Comparison of ENCODE assay signal across 9 cellular contexts in the genomic region with DNA sequence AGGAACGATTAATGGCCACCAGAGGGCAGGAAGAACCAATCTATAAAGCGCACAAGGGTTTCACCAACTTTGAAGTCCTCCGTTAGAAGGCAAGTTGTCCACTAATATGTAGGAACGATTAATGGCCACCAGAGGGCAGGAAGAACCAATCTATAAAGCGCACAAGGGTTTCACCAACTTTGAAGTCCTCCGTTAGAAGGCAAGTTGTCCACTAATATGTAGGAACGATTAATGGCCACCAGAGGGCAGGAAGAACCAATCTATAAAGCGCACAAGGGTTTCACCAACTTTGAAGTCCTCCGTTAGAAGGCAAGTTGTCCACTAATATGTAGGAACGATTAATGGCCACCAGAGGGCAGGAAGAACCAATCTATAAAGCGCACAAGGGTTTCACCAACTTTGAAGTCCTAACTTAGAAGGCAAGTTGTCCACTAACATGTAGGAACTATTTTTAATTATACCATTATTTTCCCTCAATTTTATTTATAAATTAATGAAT. TPM values are rescaled to one million over a fixed set of nuclear protein-coding genes. Genes with fewer than 3 reads are reported as not detected.
DNase-seq lines count a peak whose midpoint lies in the region; TF ChIP-seq lines count a peak whose summit lies in the region.
"Not testable (repeated sequence)": the region's sequence is repeated elsewhere in the genome, so short reads cannot be mapped to it uniquely, and the experiment has no call there.
"Had no signal": no experiment of that assay in that cellular context is flagged by ENCODE, and none has a peak within 500 bp of the region (broad histone marks: within the 10 kb centered on the region; RNA-seq: fewer than 3 reads in every experiment).

No MANE protein-coding gene starts in this region.

- H3K4me3 ChIP-seq in OCI-LY3 (ENCODE audit: low read length); choroid plexus epithelial cell (ENCODE audit: low read depth, low read length); fibroblast of villous mesenchyme (ENCODE audit: low read depth, low read length); mesendoderm (ENCODE audit: low read length); testis: not testable (repeated sequence)

- DNase-seq in DMS 273 (lab: John Stamatoyannopoulos, UW; ENCODE audit: unreplicated experiment) (peak; percentile 2), KBM-7 (peak; percentile 8), choroid plexus epithelial cell (ENCODE audit: low read depth) (peak; percentile 61), fibroblast of villous mesenchyme (ENCODE audit: low read depth) (peak; percentile 44), mesendoderm (peak; percentile 40)
- DNase-seq in testis: not testable (repeated sequence)

- H2BK120ac ChIP-seq in mesendoderm (ENCODE audit: low read depth, low read length): not testable (repeated sequence)

- TF ChIP-seq CTCF in OCI-LY3 (IDR thresholded peaks at IDR 0.05; ENCODE audit: low read depth, low read length) (peak; percentile 56), VCaP (conservative IDR thresholded peaks at IDR 0.05) (peak; percentile 70), testis (IDR thresholded peaks at IDR 0.05) (peak; percentile 14 to 86 (median 18))
- not testable (repeated sequence) for TF ChIP-seq CTCF in choroid plexus epithelial cell (conservative IDR thresholded peaks at IDR 0.05; ENCODE audit: low read depth, low read length); fibroblast of villous mesenchyme (IDR thresholded peaks at IDR 0.05; ENCODE audit: insufficient read depth, low read depth, low read length)

- not testable (repeated sequence) for H2BK15ac ChIP-seq in mesendoderm (replicated peaks; ENCODE audit: low read depth)

- not testable (repeated sequence) for H4K8ac ChIP-seq in mesendoderm (ENCODE audit: low read depth, low read length)

- in situ Hi-C loops in KBM-7 (cut with MboI; ENCODE audit: low pct_unique_long_range_greater_than_20kb, low sequenced_read_pairs): not testable (repeated sequence)

- H2AK5ac ChIP-seq in mesendoderm (ENCODE audit: low read length): not testable (repeated sequence)

- WGBS in mesendoderm (ENCODE audit: extremely low coverage, insufficient coverage, low lambda C conversion rate): no CpG with 5 or more reads among the region's 11 CpGs
- WGBS in testis, 2 donors: 4 to 8% methylated on average over 2 to 3 of the region's 11 CpGs

- not testable (repeated sequence) for H3K27ac ChIP-seq in OCI-LY3 (ENCODE audit: low read length); VCaP; mesendoderm (ENCODE audit: low read depth, low read length); testis

- H3K18ac ChIP-seq in mesendoderm (ENCODE audit: low read length): not testable (repeated sequence)

- not testable (repeated sequence) for H2AFZ ChIP-seq in OCI-LY3 (ENCODE audit: low read depth, low read length)

- intact Hi-C loops in testis (cut with DNase I; ENCODE audit: low total_unique reads): not testable (repeated sequence)

- not testable (repeated sequence) for H3K27me3 ChIP-seq in OCI-LY3 (ENCODE audit: low read depth, low read length); mesendoderm (ENCODE audit: insufficient read depth, low read length, poor library complexity); testis

- not testable (repeated sequence) for H3K79me1 ChIP-seq in mesendoderm (ENCODE audit: low read length)

- peak overlapping the region; percentile 17 for H3K4me2 ChIP-seq in OCI-LY3 (ENCODE audit: low read length)
- not testable (repeated sequence) for H3K4me2 ChIP-seq in mesendoderm (ENCODE audit: low read length)

- H3K4ac ChIP-seq in mesendoderm (ENCODE audit: low read depth, low read length): not testable (repeated sequence)

- not testable (repeated sequence) for H2BK5ac ChIP-seq in mesendoderm (ENCODE audit: low read length)

- not testable (repeated sequence) for H3K79me2 ChIP-seq in OCI-LY3 (ENCODE audit: low read length); mesendoderm (ENCODE audit: control insufficient read depth, insufficient read depth, low read length)

- not testable (repeated sequence) for H4K20me1 ChIP-seq in OCI-LY3 (ENCODE audit: insufficient read depth, low read length)

- not testable (repeated sequence) for H3K36me3 ChIP-seq in OCI-LY3 (replicated peaks; ENCODE audit: low read depth, low read length); mesendoderm (ENCODE audit: control insufficient read depth, insufficient read depth, low read length); testis (ENCODE audit: low read depth, missing control alignments)

- not testable (repeated sequence) for H4K5ac ChIP-seq in mesendoderm (ENCODE audit: low read length)

- peaks cover 15% of the 10 kb centered on the region for H3K4me1 ChIP-seq in OCI-LY3 (ENCODE audit: low read length)
- not testable (repeated sequence) for H3K4me1 ChIP-seq in mesendoderm (ENCODE audit: control insufficient read depth, low read depth, low read length); testis

- TF ChIP-seq POLR2A in testis (IDR thresholded peaks at IDR 0.05): not testable (repeated sequence)

- not testable (repeated sequence) for H3K56ac ChIP-seq in mesendoderm (ENCODE audit: low read length)

- not testable (repeated sequence) for H3K9ac ChIP-seq in OCI-LY3 (ENCODE audit: low read length); mesendoderm (ENCODE audit: low read length)

- not testable (repeated sequence) for H3K9me3 ChIP-seq in OCI-LY3 (ENCODE audit: insufficient read depth, low read length); testis

- not testable (repeated sequence) for H3K23ac ChIP-seq in mesendoderm (ENCODE audit: low read length)

RNA-seq across cellular contexts. Expression of gene AKR1E2, which starts 10.3 kb away (rescaled TPM):
- 7.7 and 9.1 TPM in 2 replicates for total RNA-seq in fibroblast of villous mesenchyme
- polyA plus RNA-seq in mesendoderm (2013, experiment 1 of 2): 0.62 TPM
- polyA plus RNA-seq in mesendoderm (2013, experiment 2 of 2): 0.73 TPM
- total RNA-seq in testis: 10 to 100 TPM; 37.0 to 53.0 TPM
- polyA plus RNA-seq in testis (ENCODE audit: insufficient read depth, low read depth, low replicate concordance): 79.6 TPM
- polyA plus RNA-seq: immature natural killer cell had no signal
